ENCODE assay signal across 26 cellular contexts in genomic region chr1:188062456-188062855, GRCh38.
"Had no signal": no experiment of that assay in that cellular context is flagged by ENCODE, and none has a peak within 500 bp of the region (broad histone marks: within the 10 kb centered on the region; RNA-seq: fewer than 3 reads in every experiment).

No MANE protein-coding gene starts in this region.

- H3K36me3 Mint-ChIP-seq: activated naive CD8-positive, alpha-beta T cell treated with anti-CD3 and anti-CD28 coated beads for 36 hours; T-cell had no signal

- H3K27ac Mint-ChIP-seq: activated B cell treated with CpG ODN at 0.5 μM for 24 hours; activated CD8-positive, alpha-beta T cell treated with anti-CD3 and anti-CD28 coated beads for 36 hours; activated naive CD8-positive, alpha-beta T cell treated with anti-CD3 and anti-CD28 coated beads for 36 hours; activated T-helper 17 cell treated with anti-CD3 and anti-CD28 coated beads, Interleukin-2, amount 50 U/mL, for 72 hours; mesothelial cell of epicardium; natural killer cell treated with Interleukin-12 subunit alpha and Interleukin-12 subunit beta and Interleukin-15 and Interleukin-18, amount 100 ng/mL, for 72 hours; T-cell had no signal

- H3K9me3 ChIP-seq: esophagus squamous epithelium, neutrophil, thyroid gland had no signal

- DNase-seq: activated B cell treated with CpG ODN at 0.5 μM for 24 hours; activated CD4-positive, alpha-beta T cell treated with anti-CD3 and anti-CD28 coated beads for 48 hours; activated CD8-positive, alpha-beta T cell treated with anti-CD3 and anti-CD28 coated beads for 36 hours; activated naive CD4-positive, alpha-beta T cell; activated naive CD8-positive, alpha-beta T cell treated with anti-CD3 and anti-CD28 coated beads for 36 hours; activated T-cell treated with anti-CD3 and anti-CD28 coated beads, Interleukin-2, amount 50 U/mL, for 1 hour; dermis blood vessel endothelial cell; effector memory CD4-positive, alpha-beta T cell; esophagus squamous epithelium; foreskin melanocyte; glutamatergic neuron; hippocampal formation; posterior cingulate gyrus; stimulated activated CD8-positive, alpha-beta memory T cell treated with anti-CD3 and anti-CD28 coated beads, Interleukin-4, amount 100 ng/mL, for 48 hours; stimulated activated naive CD4-positive, alpha-beta T cell; T-cell; T-helper 9 cell; thyroid gland had no signal

- H3K4me1 ChIP-seq: esophagus squamous epithelium, thyroid gland had no signal

- H3K4me3 Mint-ChIP-seq: activated B cell treated with CpG ODN at 0.5 μM for 24 hours; activated CD8-positive, alpha-beta T cell treated with anti-CD3 and anti-CD28 coated beads for 36 hours; activated naive CD8-positive, alpha-beta T cell treated with anti-CD3 and anti-CD28 coated beads for 36 hours; activated T-helper 17 cell treated with anti-CD3 and anti-CD28 coated beads, Interleukin-2, amount 50 U/mL, for 72 hours; mesothelial cell of epicardium; natural killer cell treated with Interleukin-12 subunit alpha and Interleukin-12 subunit beta and Interleukin-15 and Interleukin-18, amount 100 ng/mL, for 72 hours; T-cell had no signal

- ATAC-seq: activated CD8-positive, alpha-beta T cell treated with anti-CD3 and anti-CD28 coated beads for 36 hours; activated T-helper 17 cell treated with anti-CD3 and anti-CD28 coated beads, Interleukin-2, amount 50 U/mL, for 72 hours; natural killer cell treated with Interleukin-12 subunit alpha and Interleukin-12 subunit beta and Interleukin-15 and Interleukin-18, amount 100 ng/mL, for 72 hours; T-cell had no signal

- FAIRE-seq: bronchial epithelial cell, endothelial cell of umbilical vein, keratinocyte had no signal

- H3K4me1 Mint-ChIP-seq: activated B cell treated with CpG ODN at 0.5 μM for 24 hours; activated naive CD8-positive, alpha-beta T cell treated with anti-CD3 and anti-CD28 coated beads for 36 hours; activated T-helper 17 cell treated with anti-CD3 and anti-CD28 coated beads, Interleukin-2, amount 50 U/mL, for 72 hours; mesothelial cell of epicardium; T-cell had no signal

- H3K27me3 Mint-ChIP-seq: activated B cell treated with CpG ODN at 0.5 μM for 24 hours; activated CD8-positive, alpha-beta T cell treated with anti-CD3 and anti-CD28 coated beads for 36 hours; activated naive CD8-positive, alpha-beta T cell treated with anti-CD3 and anti-CD28 coated beads for 36 hours; activated T-helper 17 cell treated with anti-CD3 and anti-CD28 coated beads, Interleukin-2, amount 50 U/mL, for 72 hours; natural killer cell treated with Interleukin-12 subunit alpha and Interleukin-12 subunit beta and Interleukin-15 and Interleukin-18, amount 100 ng/mL, for 72 hours; T-cell had no signal

- H3K27me3 ChIP-seq: esophagus squamous epithelium, neutrophil, thyroid gland had no signal

- H3K4me3 ChIP-seq: esophagus squamous epithelium, lung, thyroid gland had no signal

- H3K27ac ChIP-seq: esophagus squamous epithelium, neutrophil, thyroid gland had no signal

- H3K36me3 ChIP-seq: esophagus squamous epithelium, neutrophil, thyroid gland had no signal
